8 cellular contexts compared by ENCODE assay signal in the genomic region with DNA sequence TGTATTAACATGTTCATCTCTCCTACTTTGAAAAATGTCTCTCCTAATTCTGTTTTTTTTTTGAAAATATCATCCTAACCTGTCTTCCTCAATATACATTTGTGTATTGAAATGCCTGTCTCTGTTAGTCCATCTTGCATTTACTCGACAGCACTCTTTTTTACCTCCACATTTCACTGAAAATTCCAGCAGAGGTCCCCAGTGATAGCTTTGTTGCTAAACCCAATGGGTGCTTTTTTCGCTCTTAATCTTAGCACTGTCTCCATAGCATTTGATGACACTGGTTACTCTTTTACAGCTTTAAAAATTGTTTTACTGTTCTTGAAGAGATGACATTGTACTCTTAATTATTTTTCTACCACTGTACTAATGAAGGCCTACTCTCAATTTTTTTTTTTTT. TPM values are rescaled to one million over a fixed set of nuclear protein-coding genes. Genes with fewer than 3 reads are reported as not detected.
DNase-seq lines count a peak whose midpoint lies in the region; ATAC-seq and TF ChIP-seq lines count a peak whose summit lies in the region.

No MANE protein-coding gene starts in this region.

- CTCF ChIA-PET in BJ (lab: Yijun Ruan, JAX): interaction anchor here (0.7 to 2.9 kb wide), 8 partner anchors 9 to 340 kb away, joined by 3 to 20 read pairs (median 4); no protein-coding TSS in a partner anchor

- POLR2A ChIA-PET in BJ (lab: Charles Lee): interaction anchor here (0.7 kb wide), 1 partner anchor 26 kb away, joined by 6 read pairs; no protein-coding TSS in a partner anchor

- peak; percentile 57 for TF ChIP-seq CTCF in BJ (IDR thresholded peaks at IDR 0.05; ENCODE audit: insufficient read depth, low read depth, low read length)
- TF ChIP-seq CTCF in HFF-Myc (IDR thresholded peaks at IDR 0.05; ENCODE audit: low read depth, low read length, missing control alignments): peak; percentile 43
- TF ChIP-seq CTCF in WI38 (IDR thresholded peaks at IDR 0.05; ENCODE audit: low read depth, low read length): peak; percentile 28; the same call in 1 of the 2 replicates

- DNase-seq in BJ (ENCODE audit: low read depth) (no peak), HFF-Myc (ENCODE audit: extremely low read depth, low read depth) (no peak), kidney glomerular epithelial cell (lab: John Stamatoyannopoulos, UW) (peak; percentile 59), NCI-H510A treated with DMSO at 0.1 percent for 48 hours (lab: John Stamatoyannopoulos, UW) (no peak), NCI-H187 treated with DMSO at 0.1 percent for 48 hours (lab: John Stamatoyannopoulos, UW) (no peak), GM19240 (ENCODE audit: insufficient read length, low spot score) (no peak)

- ATAC-seq in GM18511 (IDR thresholded peaks at IDR 0.05; ENCODE audit: unreplicated experiment): no peak

- H3K36me3 ChIP-seq in BJ (ENCODE audit: control insufficient read depth, insufficient read depth, low read length): no peaks in the 10 kb centered on the region

- no peaks in the 10 kb centered on the region for H3K27me3 ChIP-seq in BJ (ENCODE audit: control insufficient read depth, insufficient read depth, low read length)

- H3K4me3 ChIP-seq in BJ (ENCODE audit: low read depth, low read length) (no peak overlapping the region), HFF-Myc (replicated peaks; ENCODE audit: low read depth, low read length) (no peak overlapping the region), WI38 (ENCODE audit: low read depth, low read length) (no peak overlapping the region)

RNA-seq across cellular contexts. Expression of a gene that starts 10.8 kb away (rescaled TPM):
- polyA plus RNA-seq in BJ (2011; rRNA removed): 68.3 and 86.5 TPM in 2 replicates
- polyA minus RNA-seq in BJ (2011; rRNA and poly(A)+ RNA removed): 67.7 and 109 TPM in 2 replicates
